ENCODE assay signal across 8 cellular contexts in the genomic region with DNA sequence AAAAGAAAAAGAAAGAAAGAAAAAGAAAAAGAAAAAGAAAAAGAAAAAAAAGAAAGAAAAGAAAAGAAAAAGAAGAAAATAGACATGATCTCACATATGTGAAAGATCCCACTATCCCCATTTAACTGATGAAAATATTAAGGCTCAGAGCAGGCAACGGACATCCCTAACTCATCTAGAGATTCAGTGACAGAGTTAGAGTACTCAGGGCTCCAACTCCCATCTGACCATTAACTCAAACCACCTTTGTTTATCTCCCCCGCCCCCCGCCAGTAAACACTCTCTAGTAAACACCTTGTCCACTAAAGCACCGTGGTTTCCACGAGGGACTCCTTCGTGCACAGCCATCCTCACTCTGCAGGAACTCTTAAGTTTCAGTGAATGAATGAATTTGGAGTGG.
DNase-seq lines count a peak whose midpoint lies in the region; ATAC-seq and TF ChIP-seq lines count a peak whose summit lies in the region.

No MANE protein-coding gene starts in this region.

- peak overlapping the region; percentile 80; the same call in 1 of the 2 replicates for H3K4me3 ChIP-seq in ACC112 (ENCODE audit: low read depth, low read length)
- H3K4me3 ChIP-seq in OCI-LY1 (ENCODE audit: low read depth, low read length, poor library complexity, severe bottlenecking) = peak overlapping the region; percentile 73
- H3K4me3 ChIP-seq in ectodermal cell (ENCODE audit: insufficient read depth, low read depth, low read length) = no peak overlapping the region

- H3K9ac ChIP-seq in OCI-LY1 (ENCODE audit: low read length) = peak overlapping the region; percentile 95; the same call in 1 of the 2 replicates

- peaks cover 8% of the 10 kb centered on the region; the same call in 1 of the 2 replicates for H3K36me3 ChIP-seq in ACC112 (ENCODE audit: insufficient read depth, low read length)
- H3K36me3 ChIP-seq in OCI-LY1 (ENCODE audit: insufficient read depth, low read length) = 0 out of 2 replicates have a peak, but pooled peaks cover 2% of the 10 kb centered on the region
- no peaks in the 10 kb centered on the region for H3K36me3 ChIP-seq in ectodermal cell (ENCODE audit: control insufficient read depth, insufficient read depth, low read length)

- H3K4me1 ChIP-seq in ACC112 (ENCODE audit: control insufficient read depth, insufficient read depth, low read length, unreplicated experiment) = peaks cover 42% of the 10 kb centered on the region
- H3K4me1 ChIP-seq in OCI-LY1 (ENCODE audit: insufficient read depth, low read length, severe bottlenecking) = peaks cover 56% of the 10 kb centered on the region
- peaks cover 41% of the 10 kb centered on the region for H3K4me1 ChIP-seq in ectodermal cell (ENCODE audit: control insufficient read depth, insufficient read depth, low read length)

- H3F3A ChIP-seq in OCI-LY1 (ENCODE audit: insufficient read depth, low read length) = no peaks in the 10 kb centered on the region

- no peak for DNase-seq in neural crest cell (ENCODE audit: low read depth, low spot score)
- DNase-seq in Kasumi-1 (lab: John Stamatoyannopoulos, UW) = no peak
- no peak for DNase-seq in activated CD8-positive, alpha-beta memory T cell treated with anti-CD3 and anti-CD28 coated beads, Interleukin-2, amount 50 U/mL, for 4 hours
- no peak for DNase-seq in stimulated activated naive CD4-positive, alpha-beta T cell (lab: John Stamatoyannopoulos, UW)

- H3K36me3 Mint-ChIP-seq in neural crest cell (ENCODE audit: low read depth) = no peaks in the 10 kb centered on the region

- no peaks in the 10 kb centered on the region for H4K20me1 ChIP-seq in OCI-LY1 (ENCODE audit: insufficient read depth, low read length)

- H3K4me2 ChIP-seq in OCI-LY1 (ENCODE audit: low read length) = peak overlapping the region; percentile 90; the same call in 1 of the 2 replicates

- H3K79me2 ChIP-seq in ACC112 (ENCODE audit: control insufficient read depth, insufficient read depth, low read length, unreplicated experiment) (peaks cover 23% of the 10 kb centered on the region), OCI-LY1 (ENCODE audit: insufficient read depth, low read length) (no peaks in the 10 kb centered on the region)

- H3K27ac ChIP-seq in ACC112 (ENCODE audit: low read depth, low read length) (peak overlapping the region; percentile 97), OCI-LY1 (ENCODE audit: low read depth, low read length, poor library complexity, severe bottlenecking) (peak overlapping the region; percentile 95), ectodermal cell (ENCODE audit: insufficient read depth, low read depth, low read length, poor library complexity, severe bottlenecking) (peak overlapping the region; percentile 98)

- H3K27ac Mint-ChIP-seq in neural crest cell (ENCODE audit: unreplicated experiment) = peak overlapping the region; percentile 98

- 43 to 54% methylated on average over 6 of the region's 6 CpGs for WGBS in ectodermal cell, 2 experiments

- H2AFZ ChIP-seq in ACC112 (ENCODE audit: low read length, unreplicated experiment) (no peak overlapping the region), OCI-LY1 (ENCODE audit: low read length) (no peak overlapping the region)

- H3K9me3 ChIP-seq in OCI-LY1 (ENCODE audit: low read length) (no peaks in the 10 kb centered on the region), ectodermal cell (ENCODE audit: control insufficient read depth, low read length) (no peaks in the 10 kb centered on the region)

- H3K4me1 Mint-ChIP-seq in neural crest cell = peaks cover 61% of the 10 kb centered on the region

- H3K27me3 ChIP-seq in ACC112 (ENCODE audit: insufficient read depth, low read length) (no peaks in the 10 kb centered on the region), OCI-LY1 (ENCODE audit: insufficient read depth, low read length) (no peaks in the 10 kb centered on the region), ectodermal cell (ENCODE audit: control insufficient read depth, insufficient read depth, low read length, poor library complexity, severe bottlenecking) (peaks cover 7% of the 10 kb centered on the region)

- H3K27me3 Mint-ChIP-seq in neural crest cell (ENCODE audit: low read depth) = no peaks in the 10 kb centered on the region

- no peak for ATAC-seq in GM21367 (IDR thresholded peaks at IDR 0.05; ENCODE audit: unreplicated experiment)

- H3K9me2 ChIP-seq in OCI-LY1 (ENCODE audit: low read depth, low read length) = no peaks in the 10 kb centered on the region

- H3K4me3 Mint-ChIP-seq in neural crest cell = peak overlapping the region; percentile 91

- TF ChIP-seq CTCF in OCI-LY1 (IDR thresholded peaks at IDR 0.05; ENCODE audit: low read length) (no peak), neural crest cell (conservative IDR thresholded peaks at IDR 0.05) (no peak)

- H3K9me3 Mint-ChIP-seq in neural crest cell = no peaks in the 10 kb centered on the region
